ENCODE assay signal across 21 cellular contexts in the genomic region with DNA sequence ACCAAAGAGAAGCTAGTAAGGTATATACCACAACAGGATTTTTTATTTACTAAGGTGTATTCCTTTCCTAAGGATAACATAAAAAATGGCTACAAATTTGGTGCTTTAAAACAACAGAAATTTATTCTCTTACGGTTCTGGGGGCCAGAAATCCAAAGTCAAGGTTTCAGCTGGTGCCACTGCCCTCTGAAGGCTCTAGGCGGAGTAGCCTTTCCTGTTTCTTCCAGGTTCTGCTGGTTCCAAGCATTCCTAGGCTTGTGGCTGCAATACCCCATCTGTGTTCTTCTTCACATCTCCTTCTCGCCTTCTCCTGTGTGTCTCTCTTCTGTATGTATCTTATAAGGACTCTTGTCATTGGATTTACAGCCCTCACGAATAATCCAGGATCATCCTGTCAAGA.
A peak's percentile ranks its signal among the peaks of the same experiment; 100 is the strongest.
DNase-seq lines count a peak whose midpoint lies in the region; TF ChIP-seq lines count a peak whose summit lies in the region.
"Had no signal": no experiment of that assay in that cellular context is flagged by ENCODE, and none has a peak within 500 bp of the region (broad histone marks: within the 10 kb centered on the region; RNA-seq: fewer than 3 reads in every experiment).

No MANE protein-coding gene starts in this region.

- H3K9me3 ChIP-seq in H9 (ENCODE audit: control insufficient read depth, low read depth, low read length) (no peaks in the 10 kb centered on the region), WERI-Rb-1 (ENCODE audit: severe bottlenecking) (no peaks in the 10 kb centered on the region)
- no peaks in the 10 kb centered on the region for H3K9me3 ChIP-seq in CD4-positive, alpha-beta memory T cell (ENCODE audit: control insufficient read depth in 1 of 2, low read length in 2 of 2)

- POLR2A ChIA-PET in CD4-positive, alpha-beta memory T cell (lab: Charles Lee; ENCODE audit: partially characterized antibody) = no interaction called here

- H3K79me2 ChIP-seq in H9 (ENCODE audit: insufficient read depth, low read length) (no peaks in the 10 kb centered on the region), mesendoderm (ENCODE audit: control insufficient read depth, insufficient read depth, low read length) (no peaks in the 10 kb centered on the region)

- no peaks in the 10 kb centered on the region for H3K36me3 Mint-ChIP-seq in H9 (ENCODE audit: insufficient read depth in 1 of 3, low read depth in 3 of 3)
- H3K36me3 Mint-ChIP-seq in CD4-positive, alpha-beta memory T cell = no peaks in the 10 kb centered on the region
- H3K36me3 Mint-ChIP-seq: CD8-positive, alpha-beta memory T cell had no signal

- H3K9me3 Mint-ChIP-seq in H9 = no peaks in the 10 kb centered on the region
- H3K9me3 Mint-ChIP-seq in CD4-positive, alpha-beta memory T cell = peaks cover 0 to 2% (median 0%) of the 10 kb centered on the region in 8 donors

- DNase-seq in H9 (no peak), WERI-Rb-1 (no peak), epithelial cell of proximal tubule (ENCODE audit: low read depth) (no peak), mesendoderm (peak; percentile 42), NAMALWA (ENCODE audit: low spot score) (no peak)
- no peak for DNase-seq in CD4-positive, alpha-beta memory T cell
- DNase-seq in central memory CD4-positive, alpha-beta T cell = no peak
- DNase-seq: C1 segment of cervical spinal cord; Calu3; CD8-positive, alpha-beta memory T cell; DMS153; DND-41; KBM-7; MV-4-11; NCI-H1105 treated with DMSO at 0.1 percent for 48 hours; NCI-H146; NCI-H1930; NCI-H2107; NCI-H748 treated with DMSO at 0.1 percent for 48 hours; SHP77 treated with DMSO at 0.1 percent for 48 hours had no signal

- no peak overlapping the region for H4K91ac ChIP-seq in H9 (ENCODE audit: insufficient read length, low read depth, low read length)

- no peak overlapping the region for H3K9ac ChIP-seq in H9 (ENCODE audit: extremely low read depth, insufficient read length, low read length)
- H3K9ac ChIP-seq in mesendoderm (ENCODE audit: low read length) = no peak overlapping the region

- H2BK15ac ChIP-seq in H9 (ENCODE audit: low read depth, low read length) = no peak overlapping the region
- H2BK15ac ChIP-seq in mesendoderm (replicated peaks; ENCODE audit: low read depth) = no peak overlapping the region

- H4K20me1 ChIP-seq in H9 (ENCODE audit: control insufficient read depth, insufficient read depth, insufficient read length) = no peaks in the 10 kb centered on the region

- no peaks in the 10 kb centered on the region for H3K79me1 ChIP-seq in H9 (ENCODE audit: insufficient read depth, low read depth, low read length, poor library complexity, severe bottlenecking)
- no peaks in the 10 kb centered on the region for H3K79me1 ChIP-seq in mesendoderm (ENCODE audit: low read length)

- H3K4me3 Mint-ChIP-seq in H9 = no peak overlapping the region
- H3K4me3 Mint-ChIP-seq in CD4-positive, alpha-beta memory T cell = no peak overlapping the region
- H3K4me3 Mint-ChIP-seq: CD8-positive, alpha-beta memory T cell had no signal

- H3T11ph ChIP-seq in H9 (ENCODE audit: low read length) = no peak overlapping the region

- H3K4ac ChIP-seq in H9 (ENCODE audit: low read depth, low read length) (no peak overlapping the region), mesendoderm (ENCODE audit: low read depth, low read length) (no peak overlapping the region)

- H3K36me3 ChIP-seq in WERI-Rb-1 (no peaks in the 10 kb centered on the region), mesendoderm (ENCODE audit: control insufficient read depth, insufficient read depth, low read length) (no peaks in the 10 kb centered on the region)
- H3K36me3 ChIP-seq in CD4-positive, alpha-beta memory T cell (ENCODE audit: insufficient read depth, low read length) = no peaks in the 10 kb centered on the region

- H4K8ac ChIP-seq in H9 (replicated peaks; ENCODE audit: insufficient read length, low read depth, low read length) (no peak overlapping the region), mesendoderm (ENCODE audit: low read depth, low read length) (no peak overlapping the region)

- TF ChIP-seq CTCF in H9 (conservative IDR thresholded peaks at IDR 0.05) = peak; percentile 46; the same call in 2 of the 3 replicates
- TF ChIP-seq CTCF in WERI-Rb-1 (IDR thresholded peaks at IDR 0.05; ENCODE audit: low read depth, low read length) = peak; percentile 6; the same call in 1 of the 2 replicates
- peak; percentile 36 for TF ChIP-seq CTCF in epithelial cell of proximal tubule (conservative IDR thresholded peaks at IDR 0.05; ENCODE audit: low read depth, low read length)

- H3K4me2 ChIP-seq in H9 (ENCODE audit: insufficient read depth, insufficient read length, low read length) = no peak overlapping the region
- no peak overlapping the region for H3K4me2 ChIP-seq in mesendoderm (ENCODE audit: low read length)

- H3K18ac ChIP-seq in H9 (ENCODE audit: insufficient read length, low read depth, low read length) (no peak overlapping the region), mesendoderm (ENCODE audit: low read length) (no peak overlapping the region)

- H3K4me3 ChIP-seq in WERI-Rb-1 (ENCODE audit: low read depth, low read length) (no peak overlapping the region), epithelial cell of proximal tubule (ENCODE audit: low read depth, low read length) (no peak overlapping the region), mesendoderm (ENCODE audit: low read length) (no peak overlapping the region)
- H3K4me3 ChIP-seq in CD4-positive, alpha-beta memory T cell (ENCODE audit: low read length in 2 of 2) = no peak overlapping the region

- no peaks in the 10 kb centered on the region for H3K23me2 ChIP-seq in H9 (ENCODE audit: insufficient read length, low read depth, low read length, poor library complexity, severe bottlenecking)

- H3K27ac ChIP-seq in H9 (ENCODE audit: insufficient read length, low read depth, low read length) (no peak overlapping the region), WERI-Rb-1 (no peak overlapping the region), mesendoderm (ENCODE audit: low read depth, low read length) (no peak overlapping the region)
- H3K27ac ChIP-seq in CD4-positive, alpha-beta memory T cell (ENCODE audit: low read depth, low read length) = no peak overlapping the region
- H3K27ac ChIP-seq: RWPE1 had no signal

- H3K27me3 ChIP-seq in H9 (ENCODE audit: insufficient read depth, low read length) (no peaks in the 10 kb centered on the region), WERI-Rb-1 (ENCODE audit: insufficient read depth, low read depth, severe bottlenecking) (no peaks in the 10 kb centered on the region), mesendoderm (ENCODE audit: insufficient read depth, low read length, poor library complexity) (no peaks in the 10 kb centered on the region)
- no peaks in the 10 kb centered on the region for H3K27me3 ChIP-seq in CD4-positive, alpha-beta memory T cell (ENCODE audit: insufficient read depth, low read length)

- intact Hi-C loops in CD4-positive, alpha-beta memory T cell (cut with micrococcal nuclease) = no loop called here

- H3K23ac ChIP-seq in H9 (ENCODE audit: insufficient read length, low read depth, low read length) (no peak overlapping the region), mesendoderm (ENCODE audit: low read length) (no peak overlapping the region)

- H2BK12ac ChIP-seq in H9 (ENCODE audit: insufficient read length, low read depth, low read length) = no peak overlapping the region

- no peak overlapping the region for H3K14ac ChIP-seq in H9 (ENCODE audit: insufficient read depth, low read length)

- no CpG with 5 or more reads among the region's 4 CpGs for WGBS in H9 (ENCODE audit: extremely low coverage, insufficient read length, low lambda C conversion rate)
- no CpG with 5 or more reads among the region's 4 CpGs for WGBS in mesendoderm (ENCODE audit: extremely low coverage, insufficient coverage, low lambda C conversion rate)

- no peak overlapping the region for H3K27ac Mint-ChIP-seq in H9
- no peak overlapping the region for H3K27ac Mint-ChIP-seq in CD4-positive, alpha-beta memory T cell
- H3K27ac Mint-ChIP-seq: CD8-positive, alpha-beta memory T cell had no signal

- no peak overlapping the region for H2AK5ac ChIP-seq in H9 (ENCODE audit: insufficient read length, low read length)
- H2AK5ac ChIP-seq in mesendoderm (ENCODE audit: low read length) = no peak overlapping the region

- no peaks in the 10 kb centered on the region for H3K27me3 Mint-ChIP-seq in H9 (ENCODE audit: low read depth)
- H3K27me3 Mint-ChIP-seq in CD4-positive, alpha-beta memory T cell = no peaks in the 10 kb centered on the region
- H3K27me3 Mint-ChIP-seq: CD8-positive, alpha-beta memory T cell had no signal

- H2BK120ac ChIP-seq in H9 (ENCODE audit: low read depth, low read length, poor library complexity, severe bottlenecking) (no peak overlapping the region), mesendoderm (ENCODE audit: low read depth, low read length) (no peak overlapping the region)

- CTCF ChIA-PET in CD4-positive, alpha-beta memory T cell (lab: Charles Lee; ENCODE audit: partially characterized antibody) = no interaction called here

- no peak overlapping the region for H4K5ac ChIP-seq in H9 (ENCODE audit: insufficient read length, low read depth, low read length)
- no peak overlapping the region for H4K5ac ChIP-seq in mesendoderm (ENCODE audit: low read length)

- H2BK20ac ChIP-seq in H9 (ENCODE audit: low read depth, low read length, poor library complexity, severe bottlenecking) = no peak overlapping the region

- H2BK5ac ChIP-seq in H9 (ENCODE audit: insufficient read length, low read length) (no peak overlapping the region), mesendoderm (ENCODE audit: low read length) (no peak overlapping the region)

- H3K56ac ChIP-seq in H9 (ENCODE audit: insufficient read length, low read depth, low read length) (no peak overlapping the region), mesendoderm (ENCODE audit: low read length) (no peak overlapping the region)

- no peaks in the 10 kb centered on the region for H3K4me1 Mint-ChIP-seq in H9
- H3K4me1 Mint-ChIP-seq in CD4-positive, alpha-beta memory T cell = no peaks in the 10 kb centered on the region
- H3K4me1 Mint-ChIP-seq: CD8-positive, alpha-beta memory T cell had no signal

- no peak overlapping the region for H2AFZ ChIP-seq in H9 (ENCODE audit: low read length)

- H3K4me1 ChIP-seq in H9 (ENCODE audit: insufficient read depth, low read length) (no peaks in the 10 kb centered on the region), mesendoderm (ENCODE audit: control insufficient read depth, low read depth, low read length) (no peaks in the 10 kb centered on the region)
- no peaks in the 10 kb centered on the region for H3K4me1 ChIP-seq in CD4-positive, alpha-beta memory T cell (ENCODE audit: insufficient read depth, low read length)
